Comparison of ENCODE assay signal across 19 cellular contexts in genomic region chr1:234106032-234106431, GRCh38.
"Had no signal": no experiment of that assay in that cellular context is flagged by ENCODE, and none has a peak within 500 bp of the region (broad histone marks: within the 10 kb centered on the region; RNA-seq: fewer than 3 reads in every experiment).

No MANE protein-coding gene starts in this region.

- H3K36me3 ChIP-seq: left ventricle myocardium inferior, ovary, right atrium auricular region, right lobe of liver, tibial nerve, uterus had no signal

- DNase-seq: immature natural killer cell; kidney; left ventricle myocardium inferior; mesendoderm; naive thymus-derived CD4-positive, alpha-beta T cell; ovary; right lobe of liver; stimulated activated CD4-positive, alpha-beta T cell treated with anti-CD3 and anti-CD28 coated beads, Interleukin-1b, Interleukin-23, amount 100 ng/mL, for 48 hours; stimulated activated CD4-positive, alpha-beta T cell treated with anti-CD3 and anti-CD28 coated beads, Interleukin-2, amount 100 ng/mL, for 48 hours; stimulated activated CD4-positive, alpha-beta T cell treated with anti-CD3 and anti-CD28 coated beads, Interleukin-4, amount 100 ng/mL, for 4 hours; stimulated activated CD8-positive, alpha-beta memory T cell treated with anti-CD3 and anti-CD28 coated beads, Interleukin-4, amount 100 ng/mL, for 48 hours; stimulated activated naive CD4-positive, alpha-beta T cell treated with Interleukin-2 at 50 U/mL for 16 hours; stimulated activated naive CD8-positive, alpha-beta T cell treated with anti-CD3 and anti-CD28 coated beads, Interleukin-15, amount 100 ng/mL, for 72 hours; uterus had no signal

- H3K4me1 ChIP-seq: left ventricle myocardium inferior, right atrium auricular region, right lobe of liver, uterus had no signal

- H3K27me3 ChIP-seq: ovary, right atrium auricular region, right lobe of liver, tibial nerve, uterus had no signal

- ATAC-seq: naive thymus-derived CD4-positive, alpha-beta T cell; right lobe of liver; stimulated activated memory B cell treated with anti-CD40 and anti-IgM and Interleukin-4, amounts not matched to agents 10 μg/mL and 1 μg/mL and 100 μg/mL, for 72 hours; stimulated activated naive CD8-positive, alpha-beta T cell treated with anti-CD3 and anti-CD28 coated beads, Interleukin-15, amount 100 ng/mL, for 72 hours had no signal

- H3K9me3 ChIP-seq: left ventricle myocardium inferior, ovary, right atrium auricular region, right lobe of liver, tibial nerve, uterus had no signal

- H3K27ac ChIP-seq: left ventricle myocardium inferior, ovary, right atrium auricular region, right lobe of liver, tibial nerve, uterus had no signal

- H3K4me3 ChIP-seq: left ventricle myocardium inferior, lung, ovary, right atrium auricular region, right lobe of liver, smooth muscle cell, tibial nerve, uterus had no signal
